ENCODE assay signal across 8 cellular contexts in genomic region chr2:127701651-127702394, GRCh38. TPM values are rescaled to one million over a fixed set of nuclear protein-coding genes. Genes with fewer than 3 reads are reported as not detected.
DNase-seq lines count a peak whose midpoint lies in the region; ATAC-seq and TF ChIP-seq lines count a peak whose summit lies in the region.

No MANE protein-coding gene starts in this region.

- BruUV-seq in Panc1 (replicated peaks; lab: Mats Ljungman, UMichigan): no TSS peak

- H3K4me3 ChIP-seq in Panc1 (ENCODE audit: low read depth in 2 of 2, low read length in 2 of 2) (peak overlapping the region; percentile 57 to 86), fibroblast of mammary gland (ENCODE audit: control insufficient read depth, low read depth, low read length) (peak overlapping the region; percentile 76)

- POLR2A ChIA-PET in Panc1 (lab: Charles Lee): no interaction called here

- no peaks in the 10 kb centered on the region for H3K9me3 Mint-ChIP-seq in activated T-helper 1 cell treated with anti-CD3 and anti-CD28 coated beads, Interleukin-12 subunit alpha, Interleukin-12 subunit beta, Interleukin-2, Interleukin-4 antibody, amounts not matched to agents 30 ng/mL and 10 ng/mL and 1 ng/mL, durations not matched to agents 14 hours and 24 hours and 36 hours
- no peaks in the 10 kb centered on the region for H3K9me3 Mint-ChIP-seq in natural killer cell treated with Interleukin-12 subunit alpha and Interleukin-12 subunit beta and Interleukin-15 and Interleukin-18, amount 100 ng/mL, for 72 hours

- no peaks in the 10 kb centered on the region; the same call in none of the 2 replicates for H3K36me3 ChIP-seq in Panc1 (ENCODE audit: control insufficient read depth, insufficient read depth, low read length)

- peaks cover 22% of the 10 kb centered on the region for H3K4me1 ChIP-seq in Panc1 (ENCODE audit: control insufficient read depth, insufficient read depth, low read length)

- no peaks in the 10 kb centered on the region for H3K27me3 ChIP-seq in Panc1 (ENCODE audit: control insufficient read depth, insufficient read depth, low read length)

- peak overlapping the region; percentile 91 for H3K4me3 Mint-ChIP-seq in activated T-helper 1 cell treated with anti-CD3 and anti-CD28 coated beads, Interleukin-12 subunit alpha, Interleukin-12 subunit beta, Interleukin-2, Interleukin-4 antibody, amounts not matched to agents 30 ng/mL and 10 ng/mL and 1 ng/mL, durations not matched to agents 14 hours and 24 hours and 36 hours
- H3K4me3 Mint-ChIP-seq in natural killer cell treated with Interleukin-12 subunit alpha and Interleukin-12 subunit beta and Interleukin-15 and Interleukin-18, amount 100 ng/mL, for 72 hours: peak overlapping the region; percentile 94

- DNase-seq in DMS53 treated with DMSO at 0.1 percent for 48 hours (lab: John Stamatoyannopoulos, UW; ENCODE audit: unreplicated experiment): peak; percentile 65
- DNase-seq in HuH-7 (ENCODE audit: low spot score): peak; percentile 70
- no peak for DNase-seq in Panc1 (ENCODE audit: low read depth, low spot score)
- peak; percentile 78 for DNase-seq in activated T-helper 1 cell treated with anti-CD3 and anti-CD28 coated beads, Interleukin-12 subunit alpha, Interleukin-12 subunit beta, Interleukin-2, Interleukin-4 antibody, amounts not matched to agents 30 ng/mL and 10 ng/mL and 1 ng/mL, durations not matched to agents 14 hours and 24 hours and 36 hours (ENCODE audit: low spot score)
- peak; percentile 63 for DNase-seq in fibroblast of mammary gland (ENCODE audit: low read depth)
- peak; percentile 89 for DNase-seq in natural killer cell treated with Interleukin-12 subunit alpha and Interleukin-12 subunit beta and Interleukin-15 and Interleukin-18, amount 100 ng/mL, for 72 hours (ENCODE audit: low spot score)
- peak; percentile 80 for DNase-seq in stimulated activated naive CD8-positive, alpha-beta T cell treated with anti-CD3 and anti-CD28 coated beads, Interleukin-15, Interleukin-2, amounts not matched to agents 100 U/mL and 50 U/mL, for 24 hours

- peak overlapping the region; percentile 96 for H3K27ac Mint-ChIP-seq in activated T-helper 1 cell treated with anti-CD3 and anti-CD28 coated beads, Interleukin-12 subunit alpha, Interleukin-12 subunit beta, Interleukin-2, Interleukin-4 antibody, amounts not matched to agents 30 ng/mL and 10 ng/mL and 1 ng/mL, durations not matched to agents 14 hours and 24 hours and 36 hours
- H3K27ac Mint-ChIP-seq in natural killer cell treated with Interleukin-12 subunit alpha and Interleukin-12 subunit beta and Interleukin-15 and Interleukin-18, amount 100 ng/mL, for 72 hours: peak overlapping the region; percentile 92 to 95

- H3K27ac ChIP-seq in Panc1 (ENCODE audit: low read length): peak overlapping the region; percentile 96

- intact Hi-C loops in Panc1 (cut with micrococcal nuclease; ENCODE audit: unreplicated experiment): no loop called here
- intact Hi-C loops in activated T-helper 1 cell treated with anti-CD3 and anti-CD28 coated beads, Interleukin-12 subunit alpha, Interleukin-12 subunit beta, Interleukin-2, Interleukin-4 antibody, amounts not matched to agents 30 ng/mL and 10 ng/mL and 1 ng/mL, durations not matched to agents 14 hours and 24 hours and 36 hours (cut with micrococcal nuclease): loop anchor here (1.0 to 10.0 kb wide), 11 partner anchors 53 to 617 kb away; partner anchors contain the start of genes IWS1, MAP3K2, UGGT1 and WDR33

- in situ Hi-C loops in Panc1 (cut with HindIII; ENCODE audit: low pct_unique_long_range_greater_than_20kb, low sequenced_read_pairs): no loop called here

- H3K27me3 Mint-ChIP-seq in activated T-helper 1 cell treated with anti-CD3 and anti-CD28 coated beads, Interleukin-12 subunit alpha, Interleukin-12 subunit beta, Interleukin-2, Interleukin-4 antibody, amounts not matched to agents 30 ng/mL and 10 ng/mL and 1 ng/mL, durations not matched to agents 14 hours and 24 hours and 36 hours (ENCODE audit: insufficient read depth): no peaks in the 10 kb centered on the region
- no peaks in the 10 kb centered on the region for H3K27me3 Mint-ChIP-seq in natural killer cell treated with Interleukin-12 subunit alpha and Interleukin-12 subunit beta and Interleukin-15 and Interleukin-18, amount 100 ng/mL, for 72 hours

- peak; percentile 59 for ATAC-seq in GM21528 (IDR thresholded peaks at IDR 0.05; ENCODE audit: low FRiP score, unreplicated experiment)
- peak; percentile 78 for ATAC-seq in Panc1
- ATAC-seq in natural killer cell treated with Interleukin-12 subunit alpha and Interleukin-12 subunit beta and Interleukin-15 and Interleukin-18, amount 100 ng/mL, for 72 hours: peak; percentile 86 to 87
- ATAC-seq in stimulated activated naive CD8-positive, alpha-beta T cell treated with anti-CD3 and anti-CD28 coated beads, Interleukin-15, Interleukin-2, amounts not matched to agents 100 U/mL and 50 U/mL, for 24 hours: peak; percentile 81

- TF ChIP-seq CTCF in Panc1 (IDR thresholded peaks at IDR 0.05): no peak
- TF ChIP-seq CTCF in fibroblast of mammary gland (conservative IDR thresholded peaks at IDR 0.05; ENCODE audit: control insufficient read depth, insufficient read depth, low read depth, low read length): peak; percentile 2

- H3K36me3 Mint-ChIP-seq in activated T-helper 1 cell treated with anti-CD3 and anti-CD28 coated beads, Interleukin-12 subunit alpha, Interleukin-12 subunit beta, Interleukin-2, Interleukin-4 antibody, amounts not matched to agents 30 ng/mL and 10 ng/mL and 1 ng/mL, durations not matched to agents 14 hours and 24 hours and 36 hours (ENCODE audit: low read depth): peaks cover 20% of the 10 kb centered on the region
- peaks cover 12% of the 10 kb centered on the region for H3K36me3 Mint-ChIP-seq in natural killer cell treated with Interleukin-12 subunit alpha and Interleukin-12 subunit beta and Interleukin-15 and Interleukin-18, amount 100 ng/mL, for 72 hours

- peaks cover 35% of the 10 kb centered on the region for H3K4me1 Mint-ChIP-seq in activated T-helper 1 cell treated with anti-CD3 and anti-CD28 coated beads, Interleukin-12 subunit alpha, Interleukin-12 subunit beta, Interleukin-2, Interleukin-4 antibody, amounts not matched to agents 30 ng/mL and 10 ng/mL and 1 ng/mL, durations not matched to agents 14 hours and 24 hours and 36 hours (ENCODE audit: low read depth)
- peaks cover 32% of the 10 kb centered on the region in 2 donors for H3K4me1 Mint-ChIP-seq in natural killer cell treated with Interleukin-12 subunit alpha and Interleukin-12 subunit beta and Interleukin-15 and Interleukin-18, amount 100 ng/mL, for 72 hours (ENCODE audit: low read depth in 2 of 2)

- CTCF ChIA-PET in Panc1 (lab: Charles Lee): interaction anchor here (0.7 kb wide), 1 partner anchor 110 kb away, joined by 6 read pairs; no protein-coding TSS in a partner anchor

- H3K9me3 ChIP-seq in Panc1 (ENCODE audit: control insufficient read depth, insufficient read depth, low read depth, low read length): no peaks in the 10 kb centered on the region

RNA-seq across cellular contexts. Expression of gene SFT2D3, which starts 0.5 kb away (rescaled TPM):
- total RNA-seq in Panc1 (2021; ENCODE audit: unreplicated experiment): 5.6 TPM
- polyA plus RNA-seq in Panc1 (2012; ENCODE audit: insufficient read length): not detected
- 6.6 and 7.1 TPM in 2 replicates for total RNA-seq in activated T-helper 1 cell treated with anti-CD3 and anti-CD28 coated beads, Interleukin-12 subunit alpha, Interleukin-12 subunit beta, Interleukin-2, Interleukin-4 antibody, amounts not matched to agents 30 ng/mL and 10 ng/mL and 1 ng/mL, durations not matched to agents 14 hours and 24 hours and 36 hours
- total RNA-seq in natural killer cell treated with Interleukin-12 subunit alpha and Interleukin-12 subunit beta and Interleukin-15 and Interleukin-18, amount 100 ng/mL, for 72 hours: 1 to 10 TPM; 5.2 to 5.9 TPM

RNA-seq across cellular contexts. Expression of gene LIMS2, which starts 26.5 kb away (rescaled TPM):
- total RNA-seq in Panc1 (2021; ENCODE audit: unreplicated experiment): 8.9 TPM
- 7.1 TPM for polyA plus RNA-seq in Panc1 (2012; ENCODE audit: insufficient read length)
- 4.8 and 5.1 TPM in 2 replicates for total RNA-seq in activated T-helper 1 cell treated with anti-CD3 and anti-CD28 coated beads, Interleukin-12 subunit alpha, Interleukin-12 subunit beta, Interleukin-2, Interleukin-4 antibody, amounts not matched to agents 30 ng/mL and 10 ng/mL and 1 ng/mL, durations not matched to agents 14 hours and 24 hours and 36 hours
- not detected for total RNA-seq in natural killer cell treated with Interleukin-12 subunit alpha and Interleukin-12 subunit beta and Interleukin-15 and Interleukin-18, amount 100 ng/mL, for 72 hours

RNA-seq across cellular contexts. Expression of gene GPR17, which starts 55.9 kb away (rescaled TPM):
- total RNA-seq in Panc1 (2021; ENCODE audit: unreplicated experiment): not detected
- not detected for polyA plus RNA-seq in Panc1 (2012; ENCODE audit: insufficient read length)
- total RNA-seq in activated T-helper 1 cell treated with anti-CD3 and anti-CD28 coated beads, Interleukin-12 subunit alpha, Interleukin-12 subunit beta, Interleukin-2, Interleukin-4 antibody, amounts not matched to agents 30 ng/mL and 10 ng/mL and 1 ng/mL, durations not matched to agents 14 hours and 24 hours and 36 hours: not detected in 2 replicates
- not detected for total RNA-seq in natural killer cell treated with Interleukin-12 subunit alpha and Interleukin-12 subunit beta and Interleukin-15 and Interleukin-18, amount 100 ng/mL, for 72 hours
